In the genomic region with DNA sequence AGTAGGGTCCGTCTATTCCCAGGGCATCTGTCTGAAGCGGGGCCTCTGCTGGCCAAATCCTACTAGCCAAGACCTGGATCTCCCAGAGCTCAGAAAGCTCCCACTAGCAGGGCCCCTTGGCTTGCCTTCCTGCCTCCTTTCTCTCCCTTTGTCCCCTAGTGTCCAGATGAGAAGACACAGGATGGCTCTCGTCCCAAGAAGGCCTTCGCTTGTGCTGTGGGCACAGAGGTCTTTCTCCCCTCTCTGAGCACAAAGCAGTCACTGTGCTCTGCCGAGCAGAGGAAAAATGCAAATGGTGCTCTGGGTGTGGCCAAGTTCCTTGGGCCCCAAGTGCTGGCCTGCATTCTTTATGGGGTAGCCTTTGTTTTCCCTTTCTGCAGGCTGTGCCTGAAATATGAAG, we compare ENCODE assay signal across 1 cellular context.
TF ChIP-seq lines count a peak whose summit lies in the region.

No MANE protein-coding gene starts in this region.

TF ChIP-seq in WTC11, 78 proteins besides CTCF, POLR2A, EP300 and RAD21 (continued from another document):
- TF ChIP-seq, protein P1, sequence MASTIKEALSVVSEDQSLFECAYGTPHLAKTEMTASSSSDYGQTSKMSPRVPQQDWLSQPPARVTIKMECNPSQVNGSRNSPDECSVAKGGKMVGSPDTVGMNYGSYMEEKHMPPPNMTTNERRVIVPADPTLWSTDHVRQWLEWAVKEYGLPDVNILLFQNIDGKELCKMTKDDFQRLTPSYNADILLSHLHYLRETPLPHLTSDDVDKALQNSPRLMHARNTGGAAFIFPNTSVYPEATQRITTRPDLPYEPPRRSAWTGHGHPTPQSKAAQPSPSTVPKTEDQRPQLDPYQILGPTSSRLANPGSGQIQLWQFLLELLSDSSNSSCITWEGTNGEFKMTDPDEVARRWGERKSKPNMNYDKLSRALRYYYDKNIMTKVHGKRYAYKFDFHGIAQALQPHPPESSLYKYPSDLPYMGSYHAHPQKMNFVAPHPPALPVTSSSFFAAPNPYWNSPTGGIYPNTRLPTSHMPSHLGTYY (CRISPR knock-in tag; IDR thresholded peaks at IDR 0.05), result no peak
- TF ChIP-seq, protein P2, sequence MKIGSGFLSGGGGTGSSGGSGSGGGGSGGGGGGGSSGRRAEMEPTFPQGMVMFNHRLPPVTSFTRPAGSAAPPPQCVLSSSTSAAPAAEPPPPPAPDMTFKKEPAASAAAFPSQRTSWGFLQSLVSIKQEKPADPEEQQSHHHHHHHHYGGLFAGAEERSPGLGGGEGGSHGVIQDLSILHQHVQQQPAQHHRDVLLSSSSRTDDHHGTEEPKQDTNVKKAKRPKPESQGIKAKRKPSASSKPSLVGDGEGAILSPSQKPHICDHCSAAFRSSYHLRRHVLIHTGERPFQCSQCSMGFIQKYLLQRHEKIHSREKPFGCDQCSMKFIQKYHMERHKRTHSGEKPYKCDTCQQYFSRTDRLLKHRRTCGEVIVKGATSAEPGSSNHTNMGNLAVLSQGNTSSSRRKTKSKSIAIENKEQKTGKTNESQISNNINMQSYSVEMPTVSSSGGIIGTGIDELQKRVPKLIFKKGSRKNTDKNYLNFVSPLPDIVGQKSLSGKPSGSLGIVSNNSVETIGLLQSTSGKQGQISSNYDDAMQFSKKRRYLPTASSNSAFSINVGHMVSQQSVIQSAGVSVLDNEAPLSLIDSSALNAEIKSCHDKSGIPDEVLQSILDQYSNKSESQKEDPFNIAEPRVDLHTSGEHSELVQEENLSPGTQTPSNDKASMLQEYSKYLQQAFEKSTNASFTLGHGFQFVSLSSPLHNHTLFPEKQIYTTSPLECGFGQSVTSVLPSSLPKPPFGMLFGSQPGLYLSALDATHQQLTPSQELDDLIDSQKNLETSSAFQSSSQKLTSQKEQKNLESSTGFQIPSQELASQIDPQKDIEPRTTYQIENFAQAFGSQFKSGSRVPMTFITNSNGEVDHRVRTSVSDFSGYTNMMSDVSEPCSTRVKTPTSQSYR (CRISPR knock-in tag; IDR thresholded peaks at IDR 0.05), result no peak
